In the genomic region with DNA sequence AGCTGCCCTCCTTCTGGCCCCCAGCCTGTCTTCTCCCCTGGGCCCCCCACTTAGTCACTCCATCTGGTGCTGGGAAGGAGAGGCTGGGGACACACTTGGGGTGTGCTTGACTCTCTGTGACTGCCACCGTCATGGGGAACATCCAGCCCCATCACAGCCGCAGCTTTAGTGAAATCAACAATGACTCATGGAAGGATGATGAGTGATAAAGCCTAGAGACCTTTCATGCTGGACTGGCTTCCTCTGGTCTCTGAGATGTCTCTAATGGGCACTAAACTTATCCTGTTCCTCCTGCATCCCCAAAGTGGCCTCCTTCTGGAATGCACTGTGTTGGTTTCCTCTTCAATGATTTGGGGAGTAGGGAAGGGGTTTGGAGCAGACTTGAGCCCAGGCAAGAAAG, we compare ENCODE assay signal across 37 cellular contexts.
"Had no signal": no experiment of that assay in that cellular context is flagged by ENCODE, and none has a peak within 500 bp of the region (broad histone marks: within the 10 kb centered on the region; RNA-seq: fewer than 3 reads in every experiment).

No MANE protein-coding gene starts in this region.

- ATAC-seq: activated CD4-positive, alpha-beta T cell treated with anti-CD3 and anti-CD28 coated beads for 36 hours; activated CD4-positive, CD25-positive, alpha-beta regulatory T cell treated with anti-CD3 and anti-CD28 coated beads, Interleukin-2, amount 50 U/mL, for 24 hours; activated CD8-positive, alpha-beta memory T cell treated with anti-CD3 and anti-CD28 coated beads, Interleukin-2, amount 10 ng/mL, durations not matched to agents 7 days and 5 days; activated CD8-positive, alpha-beta T cell treated with anti-CD3 and anti-CD28 coated beads, Interleukin-2, amount 10 ng/mL, durations not matched to agents 7 days and 5 days; activated naive CD4-positive, alpha-beta T cell treated with anti-CD3 and anti-CD28 coated beads, Interleukin-2, amount 50 U/mL, for 72 hours; body of pancreas; WTC11 had no signal

- H3K27ac Mint-ChIP-seq: activated CD4-positive, alpha-beta memory T cell treated with anti-CD3 and anti-CD28 coated beads, Interleukin-2, amount 10 ng/mL, durations not matched to agents 7 days and 5 days; activated CD4-positive, alpha-beta T cell treated with anti-CD3 and anti-CD28 coated beads for 36 hours; activated CD4-positive, alpha-beta T cell treated with anti-CD3 and anti-CD28 coated beads, Interleukin-2, amount 10 ng/mL, durations not matched to agents 7 days and 5 days; activated CD8-positive, alpha-beta memory T cell treated with anti-CD3 and anti-CD28 coated beads, Interleukin-2, amount 10 ng/mL, durations not matched to agents 7 days and 5 days; activated CD8-positive, alpha-beta T cell treated with anti-CD3 and anti-CD28 coated beads, Interleukin-2, amount 10 ng/mL, durations not matched to agents 7 days and 5 days; activated naive CD4-positive, alpha-beta T cell treated with anti-CD3 and anti-CD28 coated beads for 36 hours; activated naive CD4-positive, alpha-beta T cell treated with anti-CD3 and anti-CD28 coated beads, Interleukin-2, amount 50 U/mL, for 72 hours; activated naive CD8-positive, alpha-beta T cell treated with anti-CD3 and anti-CD28 coated beads for 36 hours; activated T-cell treated with anti-CD3 and anti-CD28 coated beads, Interleukin-2, amount 50 U/mL, for 24 hours; T-helper 1 cell treated with Interleukin-12 subunit alpha and Interleukin-12 subunit beta and Interleukin-4 antibody, amounts not matched to agents 30 μg/mL and 1 μg/mL, for 36 hours; T-helper 2 cell treated with Interferon-gamma antibody and Interleukin-4, amounts not matched to agents 5 μg/mL and 100 μg/mL, for 36 hours; WTC11 had no signal

- H3K4me1 Mint-ChIP-seq: activated CD4-positive, alpha-beta memory T cell treated with anti-CD3 and anti-CD28 coated beads, Interleukin-2, amount 10 ng/mL, durations not matched to agents 7 days and 5 days; activated CD4-positive, alpha-beta T cell treated with anti-CD3 and anti-CD28 coated beads for 36 hours; activated CD4-positive, alpha-beta T cell treated with anti-CD3 and anti-CD28 coated beads, Interleukin-2, amount 10 ng/mL, durations not matched to agents 7 days and 5 days; activated CD8-positive, alpha-beta memory T cell treated with anti-CD3 and anti-CD28 coated beads, Interleukin-2, amount 10 ng/mL, durations not matched to agents 7 days and 5 days; activated naive CD8-positive, alpha-beta T cell treated with anti-CD3 and anti-CD28 coated beads for 36 hours had no signal

- H3K36me3 ChIP-seq: adrenal gland, brain microvascular endothelial cell, breast epithelium had no signal

- H3K27ac ChIP-seq: adrenal gland, body of pancreas, brain microvascular endothelial cell, breast epithelium had no signal

- H3K4me1 ChIP-seq: adrenal gland, body of pancreas, breast epithelium had no signal

- H3K9me3 ChIP-seq: adrenal gland, body of pancreas, breast epithelium had no signal

- H3K4me3 ChIP-seq: adrenal gland, body of pancreas, breast epithelium had no signal

- DNase-seq: activated CD4-positive, alpha-beta memory T cell treated with anti-CD3 and anti-CD28 coated beads, Interleukin-2, amount 10 ng/mL, durations not matched to agents 7 days and 5 days; activated CD4-positive, alpha-beta T cell treated with anti-CD3 and anti-CD28 coated beads for 1 hour; activated CD4-positive, alpha-beta T cell treated with anti-CD3 and anti-CD28 coated beads for 36 hours; activated CD4-positive, alpha-beta T cell treated with anti-CD3 and anti-CD28 coated beads for 48 hours; activated CD4-positive, alpha-beta T cell treated with anti-CD3 and anti-CD28 coated beads, Interleukin-2, amount 10 ng/mL, durations not matched to agents 7 days and 5 days; activated CD4-positive, alpha-beta T cell treated with anti-CD3 and anti-CD28 coated beads, Interleukin-2, amount 50 U/mL, for 48 hours; activated CD4-positive, CD25-positive, alpha-beta regulatory T cell; activated CD8-positive, alpha-beta memory T cell treated with anti-CD3 and anti-CD28 coated beads for 24 hours; activated CD8-positive, alpha-beta memory T cell treated with anti-CD3 and anti-CD28 coated beads, Interleukin-2, amount 10 ng/mL, durations not matched to agents 7 days and 5 days; activated CD8-positive, alpha-beta memory T cell treated with anti-CD3 and anti-CD28 coated beads, Interleukin-2, amount 50 U/mL, for 48 hours; activated CD8-positive, alpha-beta T cell treated with anti-CD3 and anti-CD28 coated beads, Interleukin-2, amount 10 ng/mL, durations not matched to agents 7 days and 5 days; activated effector memory CD4-positive, alpha-beta T cell treated with anti-CD3 and anti-CD28 coated beads, Interleukin-2, amount 50 U/mL, for 16 hours; activated gamma-delta T cell treated with Interleukin-2 at 50 U/mL for 16 hours; activated naive CD4-positive, alpha-beta T cell; activated naive CD4-positive, alpha-beta T cell treated with anti-CD3 and anti-CD28 coated beads for 36 hours; activated naive CD4-positive, alpha-beta T cell treated with anti-CD3 and anti-CD28 coated beads, Interleukin-2, amount 50 U/mL, for 16 hours; activated naive CD8-positive, alpha-beta T cell treated with anti-CD3 and anti-CD28 coated beads for 36 hours; activated T-cell treated with anti-CD3 and anti-CD28 coated beads, Interleukin-2, amount 50 U/mL, for 24 hours; activated T-cell treated with anti-CD3 and anti-CD28 coated beads, Interleukin-2, amount 50 U/mL, for 48 hours; adrenal gland; amniotic stem cell; aorta; body of pancreas; brain microvascular endothelial cell; central memory CD4-positive, alpha-beta T cell; T-helper 2 cell; T-helper 9 cell; WERI-Rb-1 had no signal

- H3K4me3 Mint-ChIP-seq: activated CD4-positive, alpha-beta memory T cell treated with anti-CD3 and anti-CD28 coated beads, Interleukin-2, amount 10 ng/mL, durations not matched to agents 7 days and 5 days; activated CD4-positive, alpha-beta T cell treated with anti-CD3 and anti-CD28 coated beads for 36 hours; activated CD4-positive, alpha-beta T cell treated with anti-CD3 and anti-CD28 coated beads, Interleukin-2, amount 10 ng/mL, durations not matched to agents 7 days and 5 days; activated CD8-positive, alpha-beta memory T cell treated with anti-CD3 and anti-CD28 coated beads, Interleukin-2, amount 10 ng/mL, durations not matched to agents 7 days and 5 days; activated CD8-positive, alpha-beta T cell treated with anti-CD3 and anti-CD28 coated beads, Interleukin-2, amount 10 ng/mL, durations not matched to agents 7 days and 5 days; activated naive CD4-positive, alpha-beta T cell treated with anti-CD3 and anti-CD28 coated beads for 36 hours; activated naive CD8-positive, alpha-beta T cell treated with anti-CD3 and anti-CD28 coated beads for 36 hours; activated T-cell treated with anti-CD3 and anti-CD28 coated beads, Interleukin-2, amount 50 U/mL, for 24 hours; T-helper 1 cell treated with Interleukin-12 subunit alpha and Interleukin-12 subunit beta and Interleukin-4 antibody, amounts not matched to agents 30 μg/mL and 1 μg/mL, for 36 hours; T-helper 2 cell treated with Interferon-gamma antibody and Interleukin-4, amounts not matched to agents 5 μg/mL and 100 μg/mL, for 36 hours; WTC11 had no signal

- H3K27me3 Mint-ChIP-seq: activated CD4-positive, alpha-beta memory T cell treated with anti-CD3 and anti-CD28 coated beads, Interleukin-2, amount 10 ng/mL, durations not matched to agents 7 days and 5 days; activated CD4-positive, alpha-beta T cell treated with anti-CD3 and anti-CD28 coated beads for 36 hours; activated CD4-positive, alpha-beta T cell treated with anti-CD3 and anti-CD28 coated beads, Interleukin-2, amount 10 ng/mL, durations not matched to agents 7 days and 5 days had no signal

- H3K36me3 Mint-ChIP-seq: activated CD8-positive, alpha-beta memory T cell treated with anti-CD3 and anti-CD28 coated beads, Interleukin-2, amount 10 ng/mL, durations not matched to agents 7 days and 5 days; activated naive CD4-positive, alpha-beta T cell treated with anti-CD3 and anti-CD28 coated beads, Interleukin-2, amount 50 U/mL, for 72 hours; activated naive CD8-positive, alpha-beta T cell treated with anti-CD3 and anti-CD28 coated beads for 36 hours; WTC11 had no signal

- FAIRE-seq: astrocyte, colon, TTC549 had no signal

- H3K9me3 Mint-ChIP-seq: activated CD4-positive, alpha-beta memory T cell treated with anti-CD3 and anti-CD28 coated beads, Interleukin-2, amount 10 ng/mL, durations not matched to agents 7 days and 5 days; activated CD4-positive, alpha-beta T cell treated with anti-CD3 and anti-CD28 coated beads, Interleukin-2, amount 10 ng/mL, durations not matched to agents 7 days and 5 days; activated naive CD4-positive, alpha-beta T cell treated with anti-CD3 and anti-CD28 coated beads for 36 hours; activated naive CD4-positive, alpha-beta T cell treated with anti-CD3 and anti-CD28 coated beads, Interleukin-2, amount 50 U/mL, for 72 hours; activated naive CD8-positive, alpha-beta T cell treated with anti-CD3 and anti-CD28 coated beads for 36 hours; activated T-cell treated with anti-CD3 and anti-CD28 coated beads, Interleukin-2, amount 50 U/mL, for 24 hours; T-helper 1 cell treated with Interleukin-12 subunit alpha and Interleukin-12 subunit beta and Interleukin-4 antibody, amounts not matched to agents 30 μg/mL and 1 μg/mL, for 36 hours; T-helper 2 cell treated with Interferon-gamma antibody and Interleukin-4, amounts not matched to agents 5 μg/mL and 100 μg/mL, for 36 hours; WTC11 had no signal
